Comparison of ENCODE assay signal across 38 cellular contexts in genomic region chr11:68226421-68226820, GRCh38.
"Had no signal": no experiment of that assay in that cellular context is flagged by ENCODE, and none has a peak within 500 bp of the region (broad histone marks: within the 10 kb centered on the region; RNA-seq: fewer than 3 reads in every experiment).

No MANE protein-coding gene starts in this region.

- H3K27ac ChIP-seq: adrenal gland, ascending aorta, body of pancreas, brain microvascular endothelial cell, breast epithelium, cardiac muscle cell had no signal

- FAIRE-seq: astrocyte had no signal

- H3K4me3 ChIP-seq: adrenal gland, ascending aorta, body of pancreas, breast epithelium, cardiac muscle cell had no signal

- H3K36me3 Mint-ChIP-seq: activated naive CD4-positive, alpha-beta T cell treated with anti-CD3 and anti-CD28 coated beads, Interleukin-2, amount 10 ng/mL, durations not matched to agents 7 days and 5 days; brain had no signal

- DNase-seq: activated effector memory CD4-positive, alpha-beta T cell treated with anti-CD3 and anti-CD28 coated beads, Interleukin-2, amount 50 U/mL, for 16 hours; activated effector memory CD4-positive, alpha-beta T cell treated with Interleukin-2 at 50 U/mL for 16 hours; activated gamma-delta T cell; activated gamma-delta T cell treated with Interleukin-2 at 50 U/mL for 16 hours; activated naive CD4-positive, alpha-beta T cell; activated naive CD4-positive, alpha-beta T cell treated with anti-CD3 and anti-CD28 coated beads, Interleukin-2, amount 10 ng/mL, durations not matched to agents 7 days and 5 days; activated naive CD4-positive, alpha-beta T cell treated with anti-CD3 and anti-CD28 coated beads, Interleukin-2, amount 50 U/mL, for 16 hours; activated naive CD4-positive, alpha-beta T cell treated with Interleukin-2 at 50 U/mL for 16 hours; activated naive CD8-positive, alpha-beta T cell treated with anti-CD3 and anti-CD28 coated beads for 36 hours; activated naive CD8-positive, alpha-beta T cell treated with anti-CD3 and anti-CD28 coated beads, Interleukin-2, amount 10 ng/mL, durations not matched to agents 7 days and 5 days; activated naive CD8-positive, alpha-beta T cell treated with anti-CD3 and anti-CD28 coated beads, Interleukin-2, amount 50 U/mL, for 24 hours; activated T-cell treated with anti-CD3 and anti-CD28 coated beads for 4 hours; activated T-cell treated with anti-CD3 and anti-CD28 coated beads, Interleukin-2, amount 50 U/mL, for 1 hour; activated T-cell treated with anti-CD3 and anti-CD28 coated beads, Interleukin-2, amount 50 U/mL, for 24 hours; activated T-cell treated with anti-CD3 and anti-CD28 coated beads, Interleukin-2, amount 50 U/mL, for 4 hours; activated T-cell treated with anti-CD3 and anti-CD28 coated beads, Interleukin-2, amount 50 U/mL, for 48 hours; activated T-cell treated with anti-CD3 and anti-CD28 coated beads, Interleukin-2, amount 50 U/mL, for 72 hours; amniotic stem cell; amygdala; anterior cingulate cortex; aorta; body of pancreas; brain microvascular endothelial cell; caudate nucleus; central memory CD4-positive, alpha-beta T cell; cerebellar nuclear complex had no signal

- H3K4me1 ChIP-seq: adrenal gland, ascending aorta, body of pancreas, breast epithelium had no signal

- ATAC-seq: activated naive CD4-positive, alpha-beta T cell treated with anti-CD3 and anti-CD28 coated beads, Interleukin-2, amount 50 U/mL, for 72 hours; activated naive CD8-positive, alpha-beta T cell treated with anti-CD3 and anti-CD28 coated beads, Interleukin-2, amount 50 U/mL, for 24 hours; activated T-cell treated with anti-CD3 and anti-CD28 coated beads, Interleukin-2, amount 50 U/mL, for 4 hours; activated T-cell treated with anti-CD3 and anti-CD28 coated beads, Interleukin-2, amount 50 U/mL, for 72 hours; activated T-helper 17 cell treated with anti-CD3 and anti-CD28 coated beads, Interleukin-2, amount 50 U/mL, for 72 hours; body of pancreas had no signal

- H3K4me1 Mint-ChIP-seq: activated naive CD4-positive, alpha-beta T cell treated with anti-CD3 and anti-CD28 coated beads, Interleukin-2, amount 10 ng/mL, durations not matched to agents 7 days and 5 days; activated naive CD8-positive, alpha-beta T cell treated with anti-CD3 and anti-CD28 coated beads, Interleukin-2, amount 50 U/mL, for 24 hours; brain; central memory CD8-positive, alpha-beta T cell had no signal

- H3K27me3 ChIP-seq: adrenal gland, ascending aorta, body of pancreas, brain microvascular endothelial cell, breast epithelium, cardiac muscle cell had no signal

- H3K36me3 ChIP-seq: adrenal gland, ascending aorta, brain microvascular endothelial cell, breast epithelium, cardiac muscle cell had no signal

- H3K4me3 Mint-ChIP-seq: activated naive CD4-positive, alpha-beta T cell treated with anti-CD3 and anti-CD28 coated beads, Interleukin-2, amount 10 ng/mL, durations not matched to agents 7 days and 5 days; activated naive CD8-positive, alpha-beta T cell; activated naive CD8-positive, alpha-beta T cell treated with anti-CD3 and anti-CD28 coated beads for 36 hours; activated naive CD8-positive, alpha-beta T cell treated with anti-CD3 and anti-CD28 coated beads, Interleukin-2, amount 10 ng/mL, durations not matched to agents 7 days and 5 days; activated naive CD8-positive, alpha-beta T cell treated with anti-CD3 and anti-CD28 coated beads, Interleukin-2, amount 50 U/mL, for 24 hours; activated T-cell treated with anti-CD3 and anti-CD28 coated beads, Interleukin-2, amount 50 U/mL, for 24 hours; activated T-cell treated with anti-CD3 and anti-CD28 coated beads, Interleukin-2, amount 50 U/mL, for 4 hours; activated T-cell treated with anti-CD3 and anti-CD28 coated beads, Interleukin-2, amount 50 U/mL, for 72 hours; activated T-helper 1 cell treated with anti-CD3 and anti-CD28 coated beads, Interleukin-12 subunit alpha, Interleukin-12 subunit beta, Interleukin-2, Interleukin-4 antibody, amounts not matched to agents 30 ng/mL and 10 ng/mL and 1 ng/mL, durations not matched to agents 14 hours and 24 hours and 36 hours; activated T-helper 17 cell treated with anti-CD3 and anti-CD28 coated beads, Interleukin-2, amount 50 U/mL, for 72 hours; brain; central memory CD8-positive, alpha-beta T cell had no signal

- H3K9me3 ChIP-seq: adrenal gland, body of pancreas had no signal

- H3K27ac Mint-ChIP-seq: activated naive CD4-positive, alpha-beta T cell treated with anti-CD3 and anti-CD28 coated beads, Interleukin-2, amount 10 ng/mL, durations not matched to agents 7 days and 5 days; activated naive CD4-positive, alpha-beta T cell treated with anti-CD3 and anti-CD28 coated beads, Interleukin-2, amount 50 U/mL, for 72 hours; activated naive CD8-positive, alpha-beta T cell; activated naive CD8-positive, alpha-beta T cell treated with anti-CD3 and anti-CD28 coated beads for 36 hours; activated naive CD8-positive, alpha-beta T cell treated with anti-CD3 and anti-CD28 coated beads, Interleukin-2, amount 10 ng/mL, durations not matched to agents 7 days and 5 days; activated naive CD8-positive, alpha-beta T cell treated with anti-CD3 and anti-CD28 coated beads, Interleukin-2, amount 50 U/mL, for 24 hours; activated T-cell treated with anti-CD3 and anti-CD28 coated beads, Interleukin-2, amount 50 U/mL, for 24 hours; activated T-cell treated with anti-CD3 and anti-CD28 coated beads, Interleukin-2, amount 50 U/mL, for 72 hours; activated T-helper 1 cell treated with anti-CD3 and anti-CD28 coated beads, Interleukin-12 subunit alpha, Interleukin-12 subunit beta, Interleukin-2, Interleukin-4 antibody, amounts not matched to agents 30 ng/mL and 10 ng/mL and 1 ng/mL, durations not matched to agents 14 hours and 24 hours and 36 hours; activated T-helper 17 cell treated with anti-CD3 and anti-CD28 coated beads, Interleukin-2, amount 50 U/mL, for 72 hours; activated T-helper 2 cell treated with anti-CD3 and anti-CD28 coated beads, Interferon-gamma antibody, Interleukin-2, Interleukin-4, amounts not matched to agents 10 μg/mL and 5 μg/mL and 100 μg/mL, durations not matched to agents 14 hours and 24 hours and 36 hours; brain had no signal

- H3K27me3 Mint-ChIP-seq: activated naive CD8-positive, alpha-beta T cell; activated naive CD8-positive, alpha-beta T cell treated with anti-CD3 and anti-CD28 coated beads for 36 hours; activated T-cell treated with anti-CD3 and anti-CD28 coated beads, Interleukin-2, amount 50 U/mL, for 24 hours; activated T-helper 17 cell treated with anti-CD3 and anti-CD28 coated beads, Interleukin-2, amount 50 U/mL, for 72 hours had no signal

- H3K9me3 Mint-ChIP-seq: activated T-helper 17 cell treated with anti-CD3 and anti-CD28 coated beads, Interleukin-2, amount 50 U/mL, for 72 hours; central memory CD8-positive, alpha-beta T cell had no signal
